In the genomic region with DNA sequence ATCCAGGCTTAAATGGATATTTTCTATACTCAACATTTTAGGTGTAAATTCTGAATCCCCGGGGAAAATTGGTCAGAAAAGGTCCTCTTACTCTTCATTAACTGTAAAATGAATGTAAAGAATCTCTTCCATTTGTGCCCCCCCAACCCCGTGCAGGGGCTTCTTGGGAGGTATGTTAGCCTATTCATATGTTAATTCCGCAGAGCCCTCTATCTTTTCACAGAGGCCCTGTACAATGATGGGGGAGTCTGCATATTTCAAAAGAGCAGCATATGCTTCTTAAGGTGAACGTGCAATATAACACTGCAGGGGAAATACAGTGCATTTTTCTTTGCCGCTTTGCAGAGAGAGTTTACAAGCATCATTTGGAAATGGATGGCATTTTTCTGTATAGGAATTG, we compare ENCODE assay signal across 25 cellular contexts.
"Had no signal": no experiment of that assay in that cellular context is flagged by ENCODE, and none has a peak within 500 bp of the region (broad histone marks: within the 10 kb centered on the region; RNA-seq: fewer than 3 reads in every experiment).

No MANE protein-coding gene starts in this region.

- H3K4me3 ChIP-seq: K562, SJSA1, SK-N-MC had no signal

- H3K36me3 Mint-ChIP-seq: IgD-negative memory B cell had no signal

- H3K27ac Mint-ChIP-seq: IgD-negative memory B cell had no signal

- H3K9me3 ChIP-seq: SJSA1 had no signal

- H3K4me3 Mint-ChIP-seq: IgD-negative memory B cell had no signal

- DNase-seq: Kasumi-1, MM.1S, MV-4-11, NCI-H1048, NCI-H1105, NCI-H1417, NCI-H146, NCI-H1694 treated with DMSO at 0.1 percent for 48 hours, NCI-H1930, NCI-H2081, NCI-H2107, NCI-H2227 treated with DMSO at 0.1 percent for 48 hours, NCI-H446, NCI-H510A, NCI-H524 treated with DMSO at 0.1 percent for 48 hours, NCI-H69, NCI-H774, Right ventricle myocardium superior, RPMI8226, SIG-M5 had no signal

- H3K4me1 ChIP-seq: SJSA1 had no signal

- H3K4me2 ChIP-seq: KMS-11 had no signal

- H3K36me3 ChIP-seq: SJSA1 had no signal

- H3K27me3 ChIP-seq: SJSA1 had no signal

- H3K27ac ChIP-seq: KMS-11, SJSA1, SK-N-MC had no signal

- H3K9me3 Mint-ChIP-seq: IgD-negative memory B cell had no signal

- H3K9ac ChIP-seq: KMS-11 had no signal

- ATAC-seq: K562 had no signal
